In the genomic region with DNA sequence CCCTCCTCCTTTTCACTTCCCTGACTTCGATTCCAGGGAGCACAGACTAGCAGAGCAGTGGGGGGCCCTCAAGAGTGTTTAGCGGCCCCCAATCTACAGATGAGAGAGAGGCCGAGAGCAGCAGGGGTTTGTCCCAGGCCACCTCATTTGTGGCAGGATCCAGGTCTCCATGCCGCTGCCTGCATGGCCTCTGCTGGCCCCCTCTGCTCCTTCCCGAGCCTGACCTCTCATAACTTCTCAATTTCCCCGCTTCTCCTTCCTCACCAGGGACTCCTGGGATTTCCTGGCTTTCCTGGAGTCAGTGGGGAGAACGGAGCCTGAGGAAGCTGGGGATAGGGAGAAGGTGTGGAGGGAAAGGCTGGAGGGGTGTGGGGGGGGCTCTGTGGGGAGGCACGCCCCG, we compare ENCODE assay signal across 6 cellular contexts.
A peak's percentile ranks its signal among the peaks of the same experiment; 100 is the strongest.
DNase-seq lines count a peak whose midpoint lies in the region; ATAC-seq, FAIRE-seq and TF ChIP-seq lines count a peak whose summit lies in the region.
"Not testable (repeated sequence)": the region's sequence is repeated elsewhere in the genome, so short reads cannot be mapped to it uniquely, and the experiment has no call there.

No MANE protein-coding gene starts in this region.

- not testable (repeated sequence) for H3K27me3 ChIP-seq in RWPE2 (ENCODE audit: insufficient read depth, poor library complexity, severe bottlenecking)
- peaks cover 0 to 13% (median 0%) of the 10 kb centered on the region in 7 donors for H3K27me3 ChIP-seq in spleen (replicated peaks in 1 of 7)

- H3K27ac ChIP-seq in RWPE2 (ENCODE audit: poor library complexity, severe bottlenecking); kidney (ENCODE audit: low read depth in 2 of 2, low read length in 2 of 2); spleen: not testable (repeated sequence)

- H3K36me3 Mint-ChIP-seq in activated CD4-positive, alpha-beta T cell treated with anti-CD3 and anti-CD28 coated beads, Interleukin-2, amount 10 ng/mL, durations not matched to agents 24 days and 14 days (ENCODE audit: low read depth), result not testable (repeated sequence)

- not testable (repeated sequence) for H3K27me3 Mint-ChIP-seq in activated CD4-positive, alpha-beta T cell treated with anti-CD3 and anti-CD28 coated beads, Interleukin-2, amount 10 ng/mL, durations not matched to agents 24 days and 14 days

- ATAC-seq in RWPE2 (ENCODE audit: low read depth) (peak; percentile 10; the same call in 1 of the 3 replicates), esophagus mucosa (peak; percentile 11)

- H3K9ac ChIP-seq in kidney (ENCODE audit: low read length in 2 of 2), result not testable (repeated sequence)

- not testable (repeated sequence) for H3K4me1 ChIP-seq in RWPE2 (ENCODE audit: insufficient read depth, poor library complexity, severe bottlenecking); kidney (ENCODE audit: control insufficient read depth in 1 of 2, insufficient read depth in 1 of 2, low read depth in 1 of 2, low read length in 2 of 2); spleen

- H3K9me3 ChIP-seq in RWPE2 (ENCODE audit: severe bottlenecking); kidney (ENCODE audit: control insufficient read depth in 1 of 2, low read length in 2 of 2): not testable (repeated sequence)
- peaks cover 0 to 21% (median 12%) of the 10 kb centered on the region in 8 donors for H3K9me3 ChIP-seq in spleen

- H3K27ac Mint-ChIP-seq in activated CD4-positive, alpha-beta T cell treated with anti-CD3 and anti-CD28 coated beads, Interleukin-2, amount 10 ng/mL, durations not matched to agents 24 days and 14 days, result not testable (repeated sequence)

- TF ChIP-seq POLR2A in spleen (IDR thresholded peaks at IDR 0.05), result not testable (repeated sequence)

- WGBS in spleen, 5 donors, result 65 to 76% (median 68%) methylated on average over 8 to 9 of the region's 9 CpGs

- intact Hi-C loops in activated CD4-positive, alpha-beta T cell treated with anti-CD3 and anti-CD28 coated beads, Interleukin-2, amount 10 ng/mL, durations not matched to agents 24 days and 14 days (cut with micrococcal nuclease); kidney (cut with DNase I); spleen (cut with DNase I; ENCODE audit: low total_unique reads): not testable (repeated sequence)

- FAIRE-seq in kidney (lab: Jason Lieb, UNC), result not testable (repeated sequence)
- FAIRE-seq in urothelium cell line (lab: Jason Lieb, UNC), result peak; percentile 94

- DNase-seq in RWPE2 (ENCODE audit: low spot score); urothelium cell line (ENCODE audit: low spot score): not testable (repeated sequence)
- peak; percentile 40 for DNase-seq in activated CD4-positive, alpha-beta T cell treated with anti-CD3 and anti-CD28 coated beads, Interleukin-2, amount 10 ng/mL, durations not matched to agents 24 days and 14 days
- DNase-seq in kidney, result peak; percentile 42
- peak; percentile 47 for DNase-seq in spleen

- H3K4me3 Mint-ChIP-seq in activated CD4-positive, alpha-beta T cell treated with anti-CD3 and anti-CD28 coated beads, Interleukin-2, amount 10 ng/mL, durations not matched to agents 24 days and 14 days, result not testable (repeated sequence)

- H3K4me3 ChIP-seq in RWPE2 (ENCODE audit: severe bottlenecking); kidney (ENCODE audit: low read length in 2 of 2); spleen: not testable (repeated sequence)

- H3K36me3 ChIP-seq in RWPE2 (ENCODE audit: low read depth); kidney (ENCODE audit: control insufficient read depth in 1 of 2, insufficient read depth in 2 of 2, low read length in 2 of 2); spleen: not testable (repeated sequence)

- H3K4me1 Mint-ChIP-seq in activated CD4-positive, alpha-beta T cell treated with anti-CD3 and anti-CD28 coated beads, Interleukin-2, amount 10 ng/mL, durations not matched to agents 24 days and 14 days, result not testable (repeated sequence)

- not testable (repeated sequence) for TF ChIP-seq CTCF in RWPE2 (IDR thresholded peaks at IDR 0.05; ENCODE audit: poor library complexity, severe bottlenecking); kidney (IDR thresholded peaks at IDR 0.05; ENCODE audit: borderline replicate concordance, extremely low read depth, insufficient read depth); spleen (IDR thresholded peaks at IDR 0.05 in 8 of 11, conservative IDR thresholded peaks at IDR 0.05 in 3 of 11)

- not testable (repeated sequence) for H3K9me3 Mint-ChIP-seq in activated CD4-positive, alpha-beta T cell treated with anti-CD3 and anti-CD28 coated beads, Interleukin-2, amount 10 ng/mL, durations not matched to agents 24 days and 14 days
